Comparison of ENCODE assay signal across 23 cellular contexts in the genomic region with DNA sequence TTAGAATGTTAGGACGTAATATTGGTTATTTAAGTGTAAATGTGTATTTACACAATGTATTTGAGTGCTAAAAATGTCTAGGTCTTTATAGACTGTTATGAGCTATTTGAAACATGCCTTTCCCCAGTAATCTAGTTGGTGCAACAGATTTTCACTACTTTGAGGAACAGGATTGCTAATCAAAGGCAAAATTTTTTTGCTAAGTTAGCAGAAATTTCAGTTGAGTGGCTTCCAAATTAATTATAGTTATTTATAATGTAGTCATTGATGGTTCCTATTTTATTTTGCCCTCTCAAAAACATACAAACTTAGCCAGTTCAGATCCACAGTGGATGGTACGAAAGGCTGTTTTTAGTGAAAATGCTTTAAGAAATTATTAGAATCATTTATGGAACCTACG.
"Had no signal": no experiment of that assay in that cellular context is flagged by ENCODE, and none has a peak within 500 bp of the region (broad histone marks: within the 10 kb centered on the region; RNA-seq: fewer than 3 reads in every experiment).

No MANE protein-coding gene starts in this region.

- DNase-seq: Kasumi-1, MM.1S, NCI-H1092 treated with DMSO at 0.1 percent for 48 hours, NCI-H1436, NCI-H187, NCI-H2029, NCI-H2081 treated with DMSO at 0.1 percent for 48 hours, NCI-H2171, NCI-H226, NCI-H446, NCI-H510A, NCI-H524 treated with DMSO at 0.1 percent for 48 hours, NCI-H69, NCI-H774, PC-3, SHP77, SK-N-SH, T-helper 1 cell had no signal

- H3K9ac ChIP-seq: KMS-11, SK-N-SH had no signal

- H3K4me2 ChIP-seq: KMS-11, SK-N-SH had no signal

- H3K27ac ChIP-seq: HL-60, KMS-11, RWPE1 had no signal

- ATAC-seq: Panc1, PC-3 had no signal

- H3K9me3 ChIP-seq: SK-N-SH had no signal

- FAIRE-seq: HTR-8/SVneo had no signal
